ENCODE assay signal across 2 cellular contexts in genomic region chr6:106788761-106789160, GRCh38.
TF ChIP-seq lines count a peak whose summit lies in the region.

No MANE protein-coding gene starts in this region.

TF ChIP-seq in liver, 16 proteins besides CTCF, POLR2A, EP300 and RAD21 (continued from another document):
- TF ChIP-seq, protein P1, sequence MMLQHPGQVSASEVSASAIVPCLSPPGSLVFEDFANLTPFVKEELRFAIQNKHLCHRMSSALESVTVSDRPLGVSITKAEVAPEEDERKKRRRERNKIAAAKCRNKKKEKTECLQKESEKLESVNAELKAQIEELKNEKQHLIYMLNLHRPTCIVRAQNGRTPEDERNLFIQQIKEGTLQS (IDR thresholded peaks at IDR 0.05): no peak
- TF ChIP-seq SP1 (IDR thresholded peaks at IDR 0.05) (no peak), REST (IDR thresholded peaks at IDR 0.05) (no peak), GABPA (IDR thresholded peaks at IDR 0.05 in 1 of 2, conservative IDR thresholded peaks at IDR 0.05 in 1 of 2) (no peak), FOXA1 (IDR thresholded peaks at IDR 0.05) (no peak), YY1 (IDR thresholded peaks at IDR 0.05) (no peak), FOXA2 (IDR thresholded peaks at IDR 0.05) (no peak), EGR1 (IDR thresholded peaks at IDR 0.05; ENCODE audit: low read depth in 2 of 2) (no peak), RXRA (IDR thresholded peaks at IDR 0.05) (no peak)
- TF ChIP-seq, protein P2, sequence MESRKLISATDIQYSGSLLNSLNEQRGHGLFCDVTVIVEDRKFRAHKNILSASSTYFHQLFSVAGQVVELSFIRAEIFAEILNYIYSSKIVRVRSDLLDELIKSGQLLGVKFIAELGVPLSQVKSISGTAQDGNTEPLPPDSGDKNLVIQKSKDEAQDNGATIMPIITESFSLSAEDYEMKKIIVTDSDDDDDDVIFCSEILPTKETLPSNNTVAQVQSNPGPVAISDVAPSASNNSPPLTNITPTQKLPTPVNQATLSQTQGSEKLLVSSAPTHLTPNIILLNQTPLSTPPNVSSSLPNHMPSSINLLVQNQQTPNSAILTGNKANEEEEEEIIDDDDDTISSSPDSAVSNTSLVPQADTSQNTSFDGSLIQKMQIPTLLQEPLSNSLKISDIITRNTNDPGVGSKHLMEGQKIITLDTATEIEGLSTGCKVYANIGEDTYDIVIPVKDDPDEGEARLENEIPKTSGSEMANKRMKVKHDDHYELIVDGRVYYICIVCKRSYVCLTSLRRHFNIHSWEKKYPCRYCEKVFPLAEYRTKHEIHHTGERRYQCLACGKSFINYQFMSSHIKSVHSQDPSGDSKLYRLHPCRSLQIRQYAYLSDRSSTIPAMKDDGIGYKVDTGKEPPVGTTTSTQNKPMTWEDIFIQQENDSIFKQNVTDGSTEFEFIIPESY (IDR thresholded peaks at IDR 0.05): no peak
TF ChIP-seq in liver: peak in this region for 0.

TF ChIP-seq in HepG2, 621 proteins besides CTCF, POLR2A, EP300 and RAD21 (continued from another document):
- no peak for TF ChIP-seq ZNF609 (CRISPR knock-in tag; IDR thresholded peaks at IDR 0.05; ENCODE audit: borderline replicate concordance)
- no peak for TF ChIP-seq ZNF850 (CRISPR knock-in tag; conservative IDR thresholded peaks at IDR 0.05)
- no peak for TF ChIP-seq NFIB (CRISPR knock-in tag; IDR thresholded peaks at IDR 0.05; ENCODE audit: borderline replicate concordance)
- TF ChIP-seq, protein P3, sequence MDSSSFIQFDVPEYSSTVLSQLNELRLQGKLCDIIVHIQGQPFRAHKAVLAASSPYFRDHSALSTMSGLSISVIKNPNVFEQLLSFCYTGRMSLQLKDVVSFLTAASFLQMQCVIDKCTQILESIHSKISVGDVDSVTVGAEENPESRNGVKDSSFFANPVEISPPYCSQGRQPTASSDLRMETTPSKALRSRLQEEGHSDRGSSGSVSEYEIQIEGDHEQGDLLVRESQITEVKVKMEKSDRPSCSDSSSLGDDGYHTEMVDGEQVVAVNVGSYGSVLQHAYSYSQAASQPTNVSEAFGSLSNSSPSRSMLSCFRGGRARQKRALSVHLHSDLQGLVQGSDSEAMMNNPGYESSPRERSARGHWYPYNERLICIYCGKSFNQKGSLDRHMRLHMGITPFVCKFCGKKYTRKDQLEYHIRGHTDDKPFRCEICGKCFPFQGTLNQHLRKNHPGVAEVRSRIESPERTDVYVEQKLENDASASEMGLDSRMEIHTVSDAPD (CRISPR knock-in tag; IDR thresholded peaks at IDR 0.05): no peak
- TF ChIP-seq, protein P4, sequence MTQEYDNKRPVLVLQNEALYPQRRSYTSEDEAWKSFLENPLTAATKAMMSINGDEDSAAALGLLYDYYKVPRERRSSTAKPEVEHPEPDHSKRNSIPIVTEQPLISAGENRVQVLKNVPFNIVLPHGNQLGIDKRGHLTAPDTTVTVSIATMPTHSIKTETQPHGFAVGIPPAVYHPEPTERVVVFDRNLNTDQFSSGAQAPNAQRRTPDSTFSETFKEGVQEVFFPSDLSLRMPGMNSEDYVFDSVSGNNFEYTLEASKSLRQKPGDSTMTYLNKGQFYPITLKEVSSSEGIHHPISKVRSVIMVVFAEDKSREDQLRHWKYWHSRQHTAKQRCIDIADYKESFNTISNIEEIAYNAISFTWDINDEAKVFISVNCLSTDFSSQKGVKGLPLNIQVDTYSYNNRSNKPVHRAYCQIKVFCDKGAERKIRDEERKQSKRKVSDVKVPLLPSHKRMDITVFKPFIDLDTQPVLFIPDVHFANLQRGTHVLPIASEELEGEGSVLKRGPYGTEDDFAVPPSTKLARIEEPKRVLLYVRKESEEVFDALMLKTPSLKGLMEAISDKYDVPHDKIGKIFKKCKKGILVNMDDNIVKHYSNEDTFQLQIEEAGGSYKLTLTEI (CRISPR knock-in tag; conservative IDR thresholded peaks at IDR 0.05): no peak
- TF ChIP-seq SOX5 (CRISPR knock-in tag; IDR thresholded peaks at IDR 0.05; ENCODE audit: borderline replicate concordance): no peak
- TF ChIP-seq POGK (CRISPR knock-in tag; conservative IDR thresholded peaks at IDR 0.05): no peak
- no peak for TF ChIP-seq SCMH1 (CRISPR knock-in tag; IDR thresholded peaks at IDR 0.05; ENCODE audit: borderline replicate concordance)
- no peak for TF ChIP-seq HOXA9 (CRISPR knock-in tag; IDR thresholded peaks at IDR 0.05; ENCODE audit: borderline replicate concordance)
- TF ChIP-seq HNF1A (IDR thresholded peaks at IDR 0.05; ENCODE audit: low read depth): no peak
- TF ChIP-seq HNF1A (CRISPR knock-in tag; IDR thresholded peaks at IDR 0.05; ENCODE audit: borderline replicate concordance): no peak
- TF ChIP-seq, protein P5, sequence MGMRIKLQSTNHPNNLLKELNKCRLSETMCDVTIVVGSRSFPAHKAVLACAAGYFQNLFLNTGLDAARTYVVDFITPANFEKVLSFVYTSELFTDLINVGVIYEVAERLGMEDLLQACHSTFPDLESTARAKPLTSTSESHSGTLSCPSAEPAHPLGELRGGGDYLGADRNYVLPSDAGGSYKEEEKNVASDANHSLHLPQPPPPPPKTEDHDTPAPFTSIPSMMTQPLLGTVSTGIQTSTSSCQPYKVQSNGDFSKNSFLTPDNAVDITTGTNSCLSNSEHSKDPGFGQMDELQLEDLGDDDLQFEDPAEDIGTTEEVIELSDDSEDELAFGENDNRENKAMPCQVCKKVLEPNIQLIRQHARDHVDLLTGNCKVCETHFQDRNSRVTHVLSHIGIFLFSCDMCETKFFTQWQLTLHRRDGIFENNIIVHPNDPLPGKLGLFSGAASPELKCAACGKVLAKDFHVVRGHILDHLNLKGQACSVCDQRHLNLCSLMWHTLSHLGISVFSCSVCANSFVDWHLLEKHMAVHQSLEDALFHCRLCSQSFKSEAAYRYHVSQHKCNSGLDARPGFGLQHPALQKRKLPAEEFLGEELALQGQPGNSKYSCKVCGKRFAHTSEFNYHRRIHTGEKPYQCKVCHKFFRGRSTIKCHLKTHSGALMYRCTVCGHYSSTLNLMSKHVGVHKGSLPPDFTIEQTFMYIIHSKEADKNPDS (CRISPR knock-in tag; IDR thresholded peaks at IDR 0.05): no peak
- TF ChIP-seq ZNF598 (CRISPR knock-in tag; IDR thresholded peaks at IDR 0.05; ENCODE audit: borderline replicate concordance): no peak
- TF ChIP-seq BORCS8-MEF2B (CRISPR knock-in tag; IDR thresholded peaks at IDR 0.05): no peak
- no peak for TF ChIP-seq ZNF674 (CRISPR knock-in tag; IDR thresholded peaks at IDR 0.05; ENCODE audit: low read depth)
- no peak for TF ChIP-seq ZFP82 (CRISPR knock-in tag; IDR thresholded peaks at IDR 0.05; ENCODE audit: borderline replicate concordance)
